In the genomic region with DNA sequence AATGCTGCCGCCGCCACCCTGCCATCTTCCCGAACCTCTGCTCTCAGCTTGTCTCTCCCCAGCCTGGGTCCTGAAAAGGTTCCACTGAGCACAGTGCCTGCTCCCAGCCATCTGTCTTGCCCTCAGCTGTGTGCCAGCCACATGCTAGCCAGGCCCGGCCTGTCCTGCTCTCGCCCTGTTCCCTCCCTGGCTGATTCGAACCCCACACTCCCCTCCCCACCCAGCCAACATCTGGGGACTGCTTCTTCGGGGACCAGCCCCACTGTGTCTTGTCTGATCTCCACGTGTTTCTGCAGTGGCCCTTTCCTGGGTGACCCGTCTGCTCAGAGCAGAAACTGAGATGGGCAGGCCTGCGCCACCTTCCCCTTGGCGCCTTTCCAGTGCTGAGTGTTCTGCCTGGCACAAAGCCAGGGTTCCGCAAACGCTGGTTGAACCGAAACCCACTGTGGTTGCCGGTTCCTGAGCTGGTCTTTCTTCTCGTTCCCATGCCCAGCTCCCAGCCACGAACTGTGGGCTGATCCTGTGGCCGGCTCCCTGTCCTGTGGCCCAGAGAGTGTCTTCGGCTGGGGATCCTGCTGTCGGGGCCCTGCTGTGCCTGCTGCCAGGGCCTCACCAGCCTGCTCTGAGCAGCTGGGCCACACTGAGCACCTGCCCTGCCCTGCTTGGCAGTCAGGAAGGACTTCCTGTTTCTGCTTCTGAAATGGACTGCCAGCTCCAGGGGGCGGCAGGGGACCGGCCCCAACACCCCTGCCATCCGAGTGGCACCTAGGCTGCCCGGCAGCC, we compare ENCODE assay signal across 8 cellular contexts.
DNase-seq lines count a peak whose midpoint lies in the region; ATAC-seq lines count a peak whose summit lies in the region.

No MANE protein-coding gene starts in this region.

- H3K36me3 Mint-ChIP-seq in activated CD4-positive, alpha-beta memory T cell treated with anti-CD3 and anti-CD28 coated beads, Interleukin-2, amount 10 ng/mL, durations not matched to agents 7 days and 5 days (ENCODE audit: low read depth): no peaks in the 10 kb centered on the region

- peak overlapping the region; percentile 77 for H3K27ac ChIP-seq in substantia nigra (ENCODE audit: low read depth, low read length, poor library complexity, severe bottlenecking)

- peak overlapping the region; percentile 89 for H3K27ac Mint-ChIP-seq in activated CD4-positive, alpha-beta memory T cell treated with anti-CD3 and anti-CD28 coated beads, Interleukin-2, amount 10 ng/mL, durations not matched to agents 7 days and 5 days

- POLR2A ChIA-PET in activated CD4-positive, alpha-beta memory T cell treated with anti-CD3 and anti-CD28 coated beads, Interleukin-2, amount 10 ng/mL, durations not matched to agents 7 days and 5 days (lab: Charles Lee): interaction anchor here (0.7 to 9.2 kb wide), 17 partner anchors 10 to 273 kb away, joined by 3 to 128 read pairs (median 5); a partner anchor contains a TSS

- DNase-seq in NCI-H2227 (lab: John Stamatoyannopoulos, UW; ENCODE audit: unreplicated experiment) (peak; percentile 5), NCI-H2227 treated with DMSO at 0.1 percent for 48 hours (lab: John Stamatoyannopoulos, UW) (no peak), NCI-H2171 (lab: John Stamatoyannopoulos, UW) (peak; percentile 60), occipital lobe (lab: John Stamatoyannopoulos, UW) (peak; percentile 34), substantia nigra (lab: John Stamatoyannopoulos, UW) (peak in 31 of 49 donors; percentile 32 to 90 (median 64))
- DNase-seq in activated CD4-positive, alpha-beta memory T cell treated with anti-CD3 and anti-CD28 coated beads, Interleukin-2, amount 10 ng/mL, durations not matched to agents 7 days and 5 days: peak; percentile 79
- DNase-seq in effector CD4-positive, alpha-beta T cell: peak; percentile 57

- no peak for ATAC-seq in HG02870 (IDR thresholded peaks at IDR 0.05; ENCODE audit: unreplicated experiment)

- peaks cover 8% of the 10 kb centered on the region for H3K27me3 Mint-ChIP-seq in activated CD4-positive, alpha-beta memory T cell treated with anti-CD3 and anti-CD28 coated beads, Interleukin-2, amount 10 ng/mL, durations not matched to agents 7 days and 5 days

- peak overlapping the region; percentile 32 for H3K4me3 Mint-ChIP-seq in activated CD4-positive, alpha-beta memory T cell treated with anti-CD3 and anti-CD28 coated beads, Interleukin-2, amount 10 ng/mL, durations not matched to agents 7 days and 5 days

- H3K9me3 Mint-ChIP-seq in activated CD4-positive, alpha-beta memory T cell treated with anti-CD3 and anti-CD28 coated beads, Interleukin-2, amount 10 ng/mL, durations not matched to agents 7 days and 5 days: no peaks in the 10 kb centered on the region

- peaks cover 73% of the 10 kb centered on the region for H3K4me1 Mint-ChIP-seq in activated CD4-positive, alpha-beta memory T cell treated with anti-CD3 and anti-CD28 coated beads, Interleukin-2, amount 10 ng/mL, durations not matched to agents 7 days and 5 days

- CTCF ChIA-PET in activated CD4-positive, alpha-beta memory T cell treated with anti-CD3 and anti-CD28 coated beads, Interleukin-2, amount 10 ng/mL, durations not matched to agents 7 days and 5 days (lab: Charles Lee): interaction anchor here (0.8 to 2.5 kb wide), 7 partner anchors 45 to 219 kb away, joined by 3 to 10 read pairs (median 4); a partner anchor contains a TSS
